14 cellular contexts compared by ENCODE assay signal in genomic region chr3:45528429-45528828, GRCh38.
A peak's percentile ranks its signal among the peaks of the same experiment; 100 is the strongest.
DNase-seq lines count a peak whose midpoint lies in the region; ATAC-seq, FAIRE-seq and TF ChIP-seq lines count a peak whose summit lies in the region.
"Had no signal": no experiment of that assay in that cellular context is flagged by ENCODE, and none has a peak within 500 bp of the region (broad histone marks: within the 10 kb centered on the region; RNA-seq: fewer than 3 reads in every experiment).

No MANE protein-coding gene starts in this region.

- no peak overlapping the region for H3K4me3 Mint-ChIP-seq in astrocyte (ENCODE audit: unreplicated experiment)
- H3K4me3 Mint-ChIP-seq: activated CD8-positive, alpha-beta memory T cell treated with anti-CD3 and anti-CD28 coated beads, Interleukin-2, amount 10 ng/mL, durations not matched to agents 7 days and 5 days; CD8-positive, alpha-beta T cell; endodermal cell had no signal

- DNase-seq in EL (peak; percentile 77), HT1080 (ENCODE audit: low read depth) (peak; percentile 12), astrocyte (ENCODE audit: low read depth) (peak; percentile 63), smooth muscle cell (lab: John Stamatoyannopoulos, UW; ENCODE audit: unreplicated experiment) (no peak), pons (ENCODE audit: low spot score) (no peak)
- DNase-seq: activated CD8-positive, alpha-beta memory T cell treated with anti-CD3 and anti-CD28 coated beads, Interleukin-2, amount 10 ng/mL, durations not matched to agents 7 days and 5 days; CD8-positive, alpha-beta T cell; endodermal cell; H7; kidney; NCI-H2029 treated with DMSO at 0.1 percent for 48 hours had no signal

- no peaks in the 10 kb centered on the region for H3K27me3 Mint-ChIP-seq in astrocyte (ENCODE audit: low read depth, unreplicated experiment)
- H3K27me3 Mint-ChIP-seq: activated CD8-positive, alpha-beta memory T cell treated with anti-CD3 and anti-CD28 coated beads, Interleukin-2, amount 10 ng/mL, durations not matched to agents 7 days and 5 days had no signal

- TF ChIP-seq CTCF in astrocyte (IDR thresholded peaks at IDR 0.05; ENCODE audit: insufficient read depth, low read depth, low read length) (no peak), smooth muscle cell (IDR thresholded peaks at IDR 0.05; ENCODE audit: borderline replicate concordance, insufficient read depth, poor library complexity, severe bottlenecking) (no peak)

- H3K9me3 Mint-ChIP-seq in astrocyte (ENCODE audit: unreplicated experiment), result no peaks in the 10 kb centered on the region
- H3K9me3 Mint-ChIP-seq: CD8-positive, alpha-beta T cell; endodermal cell had no signal

- peak overlapping the region; percentile 3 for H3K9ac ChIP-seq in astrocyte (ENCODE audit: low read length)
- no peak overlapping the region for H3K9ac ChIP-seq in smooth muscle cell (ENCODE audit: low read depth)

- H3K27ac Mint-ChIP-seq in astrocyte (ENCODE audit: unreplicated experiment), result peak overlapping the region; percentile 81
- H3K27ac Mint-ChIP-seq: activated CD8-positive, alpha-beta memory T cell treated with anti-CD3 and anti-CD28 coated beads, Interleukin-2, amount 10 ng/mL, durations not matched to agents 7 days and 5 days; CD8-positive, alpha-beta T cell; endodermal cell had no signal

- H3K27me3 ChIP-seq in astrocyte (ENCODE audit: insufficient read depth, low read length), result no peaks in the 10 kb centered on the region
- H3K27me3 ChIP-seq in smooth muscle cell (ENCODE audit: low read depth), result no peaks in the 10 kb centered on the region

- H4K20me1 ChIP-seq in astrocyte (ENCODE audit: insufficient read depth, low read length) (no peaks in the 10 kb centered on the region), smooth muscle cell (ENCODE audit: low read depth) (no peaks in the 10 kb centered on the region)

- H3K36me3 Mint-ChIP-seq in astrocyte (ENCODE audit: low read depth, unreplicated experiment), result peaks cover 18% of the 10 kb centered on the region

- no peaks in the 10 kb centered on the region for H3F3A ChIP-seq in smooth muscle cell (ENCODE audit: low read depth)

- H3K36me3 ChIP-seq in astrocyte (ENCODE audit: insufficient read depth, low read length), result peaks cover 11% of the 10 kb centered on the region
- H3K36me3 ChIP-seq in smooth muscle cell (ENCODE audit: low read depth), result peaks cover 2% of the 10 kb centered on the region

- H3K4me1 Mint-ChIP-seq in astrocyte (ENCODE audit: low read depth, unreplicated experiment), result peaks cover 14% of the 10 kb centered on the region

- H3K79me2 ChIP-seq in astrocyte (ENCODE audit: insufficient read depth, low read length), result no peaks in the 10 kb centered on the region
- H3K79me2 ChIP-seq in smooth muscle cell (ENCODE audit: low read depth), result no peaks in the 10 kb centered on the region

- H3K9me3 ChIP-seq in astrocyte (ENCODE audit: insufficient read depth, low read depth, low read length) (no peaks in the 10 kb centered on the region), smooth muscle cell (replicated peaks; ENCODE audit: low read depth) (no peaks in the 10 kb centered on the region)

- H3K4me3 ChIP-seq in astrocyte (ENCODE audit: insufficient read depth, low read depth, low read length) (no peak overlapping the region), smooth muscle cell (no peak overlapping the region)

- WGBS in smooth muscle cell (ENCODE audit: low lambda C conversion rate), result 91% methylated on average over 1 of the region's 1 CpG

- no peak for ATAC-seq in GM19452 (IDR thresholded peaks at IDR 0.05; ENCODE audit: unreplicated experiment)
- ATAC-seq in HG02970 (IDR thresholded peaks at IDR 0.05; ENCODE audit: low FRiP score, unreplicated experiment), result no peak
- ATAC-seq: activated CD8-positive, alpha-beta memory T cell treated with anti-CD3 and anti-CD28 coated beads, Interleukin-2, amount 10 ng/mL, durations not matched to agents 7 days and 5 days; CD8-positive, alpha-beta T cell; Right ventricle myocardium inferior had no signal

- FAIRE-seq in astrocyte (lab: Jason Lieb, UNC), result no peak
- FAIRE-seq: kidney had no signal

- peaks cover 5% of the 10 kb centered on the region for H3K4me1 ChIP-seq in astrocyte (ENCODE audit: insufficient read depth, low read length)
- no peaks in the 10 kb centered on the region for H3K4me1 ChIP-seq in smooth muscle cell (ENCODE audit: low read depth)

- H2AFZ ChIP-seq in astrocyte (ENCODE audit: low read depth, low read length) (no peak overlapping the region), smooth muscle cell (ENCODE audit: low read depth) (no peak overlapping the region)

- peak overlapping the region; percentile 10 for H3K4me2 ChIP-seq in astrocyte (ENCODE audit: low read length)
- H3K4me2 ChIP-seq in smooth muscle cell, result peak overlapping the region; percentile 3

- H3K27ac ChIP-seq in astrocyte (ENCODE audit: low read depth, low read length) (peak overlapping the region; percentile 53), smooth muscle cell (ENCODE audit: low read depth) (peak overlapping the region; percentile 67)

Comparison
In these comparisons a context has a peak if more than half of its experiments do, and no peak if none do; other contexts are left out.
1. DNase-seq: peak in EL (single experiment), HT1080 (single experiment) and astrocyte (single experiment); none in smooth muscle cell (single experiment) and pons (single experiment).